1 cellular context compared by ENCODE assay signal in genomic region chr16:89918453-89919347, GRCh38.
TF ChIP-seq lines count a peak whose summit lies in the region.

TSS of gene MC1R (plus strand) at chr16:89918862. CDS start at chr16:89919259, 397 bp downstream.

TF ChIP-seq in HepG2, 621 proteins besides CTCF, POLR2A, EP300 and RAD21 (continued from another document and continues in another):
- TF ChIP-seq AFF4 (CRISPR knock-in tag; IDR thresholded peaks at IDR 0.05) (peak; percentile 65; the same call in 1 of the 2 replicates), PLRG1 (conservative IDR thresholded peaks at IDR 0.05) (no peak), KDM4B (CRISPR knock-in tag; IDR thresholded peaks at IDR 0.05) (peak; percentile 90; the same call in 1 of the 2 replicates), XRCC5 (optimal IDR thresholded peaks at IDR 0.05; ENCODE audit: low read length) (peak; percentile 98), SOX5 (CRISPR knock-in tag; IDR thresholded peaks at IDR 0.05; ENCODE audit: borderline replicate concordance) (peak; percentile 69; the same call in 1 of the 2 replicates), SKIL (CRISPR knock-in tag; IDR thresholded peaks at IDR 0.05; ENCODE audit: borderline replicate concordance) (peak; percentile 74), GRHL1 (CRISPR knock-in tag; conservative IDR thresholded peaks at IDR 0.05) (no peak), ZBTB49 (CRISPR knock-in tag; IDR thresholded peaks at IDR 0.05; ENCODE audit: borderline replicate concordance) (no peak), EEA1 (CRISPR knock-in tag; IDR thresholded peaks at IDR 0.05; ENCODE audit: borderline replicate concordance) (0 out of 2 replicates have a peak, but pooled peaks have one; percentile 50), KLF12 (CRISPR knock-in tag; IDR thresholded peaks at IDR 0.05; ENCODE audit: borderline replicate concordance) (no peak), CSRNP2 (CRISPR knock-in tag; conservative IDR thresholded peaks at IDR 0.05; ENCODE audit: low read depth) (no peak), ZNF558 (CRISPR knock-in tag; IDR thresholded peaks at IDR 0.05; ENCODE audit: borderline replicate concordance) (peak; percentile 4; the same call in 1 of the 2 replicates), SIN3B (IDR thresholded peaks at IDR 0.05; ENCODE audit: low read length) (no peak), MXI1 (IDR thresholded peaks at IDR 0.05; ENCODE audit: borderline replicate concordance, low read depth, low read length) (peak; percentile 92; the same call in 1 of the 3 replicates), TEAD3 (CRISPR knock-in tag; optimal IDR thresholded peaks at IDR 0.05; ENCODE audit: borderline replicate concordance) (peak; percentile 61), ZBTB21 (CRISPR knock-in tag; IDR thresholded peaks at IDR 0.05) (peak; percentile 65), STAT6 (CRISPR knock-in tag; IDR thresholded peaks at IDR 0.05; ENCODE audit: borderline replicate concordance) (no peak), GPN1 (CRISPR knock-in tag; IDR thresholded peaks at IDR 0.05; ENCODE audit: borderline replicate concordance) (0 out of 2 replicates have a peak, but pooled peaks have one; percentile 31), MXD4 (CRISPR knock-in tag; IDR thresholded peaks at IDR 0.05) (peak; percentile 78), CHCHD3 (CRISPR knock-in tag; IDR thresholded peaks at IDR 0.05) (0 out of 2 replicates have a peak, but pooled peaks have one; percentile 3), REXO4 (CRISPR knock-in tag; IDR thresholded peaks at IDR 0.05; ENCODE audit: borderline replicate concordance) (no peak; the same call in 1 of the 2 replicates), HNRNPL (IDR thresholded peaks at IDR 0.05; ENCODE audit: low read depth, low read length) (peak; percentile 65; the same call in 1 of the 2 replicates), TARDBP (CRISPR knock-in tag; IDR thresholded peaks at IDR 0.05) (no peak), ZSCAN31 (CRISPR knock-in tag; IDR thresholded peaks at IDR 0.05; ENCODE audit: low read depth) (peak; percentile 74), SRSF4 (IDR thresholded peaks at IDR 0.05; ENCODE audit: low read depth, low read length, poor library complexity, severe bottlenecking) (no peak), CBX5 (CRISPR knock-in tag; IDR thresholded peaks at IDR 0.05; ENCODE audit: borderline replicate concordance) (peak; percentile 92), JUNB (CRISPR knock-in tag; IDR thresholded peaks at IDR 0.05; ENCODE audit: borderline replicate concordance) (no peak), NR2F2 (IDR thresholded peaks at IDR 0.05; ENCODE audit: borderline replicate concordance, low read depth) (no peak), ZNF501 (CRISPR knock-in tag; IDR thresholded peaks at IDR 0.05) (peak; percentile 71; the same call in 1 of the 2 replicates), CSRNP1 (CRISPR knock-in tag; IDR thresholded peaks at IDR 0.05) (no peak; the same call in 1 of the 2 replicates), ZNF253 (CRISPR knock-in tag; IDR thresholded peaks at IDR 0.05; ENCODE audit: borderline replicate concordance) (peak; percentile 61; the same call in 1 of the 2 replicates), ZNF747 (CRISPR knock-in tag; IDR thresholded peaks at IDR 0.05; ENCODE audit: borderline replicate concordance) (peak; percentile 20; the same call in 1 of the 2 replicates), NFE2 (CRISPR knock-in tag; IDR thresholded peaks at IDR 0.05) (no peak), KDM5A (IDR thresholded peaks at IDR 0.05; ENCODE audit: borderline replicate concordance, low read length) (peak; percentile 59; the same call in 1 of the 2 replicates), ZSCAN9 (CRISPR knock-in tag; IDR thresholded peaks at IDR 0.05; ENCODE audit: borderline replicate concordance) (peak; percentile 96; the same call in 1 of the 2 replicates), CREM (IDR thresholded peaks at IDR 0.05) (peak; percentile 50; the same call in 1 of the 2 replicates), CREM (CRISPR knock-in tag; IDR thresholded peaks at IDR 0.05) (no peak), ATF1 (CRISPR knock-in tag; IDR thresholded peaks at IDR 0.05) (no peak), ZNF546 (CRISPR knock-in tag; conservative IDR thresholded peaks at IDR 0.05) (no peak), CBX1 (IDR thresholded peaks at IDR 0.05; ENCODE audit: low read depth) (peak; percentile 50), ZNF576 (CRISPR knock-in tag; IDR thresholded peaks at IDR 0.05) (peak; percentile 94), SP2 (CRISPR knock-in tag; IDR thresholded peaks at IDR 0.05) (0 out of 2 replicates have a peak, but pooled peaks have one; percentile 14), ZNF770 (CRISPR knock-in tag; IDR thresholded peaks at IDR 0.05) (no peak)
